ENCODE assay signal across 21 cellular contexts in the genomic region with DNA sequence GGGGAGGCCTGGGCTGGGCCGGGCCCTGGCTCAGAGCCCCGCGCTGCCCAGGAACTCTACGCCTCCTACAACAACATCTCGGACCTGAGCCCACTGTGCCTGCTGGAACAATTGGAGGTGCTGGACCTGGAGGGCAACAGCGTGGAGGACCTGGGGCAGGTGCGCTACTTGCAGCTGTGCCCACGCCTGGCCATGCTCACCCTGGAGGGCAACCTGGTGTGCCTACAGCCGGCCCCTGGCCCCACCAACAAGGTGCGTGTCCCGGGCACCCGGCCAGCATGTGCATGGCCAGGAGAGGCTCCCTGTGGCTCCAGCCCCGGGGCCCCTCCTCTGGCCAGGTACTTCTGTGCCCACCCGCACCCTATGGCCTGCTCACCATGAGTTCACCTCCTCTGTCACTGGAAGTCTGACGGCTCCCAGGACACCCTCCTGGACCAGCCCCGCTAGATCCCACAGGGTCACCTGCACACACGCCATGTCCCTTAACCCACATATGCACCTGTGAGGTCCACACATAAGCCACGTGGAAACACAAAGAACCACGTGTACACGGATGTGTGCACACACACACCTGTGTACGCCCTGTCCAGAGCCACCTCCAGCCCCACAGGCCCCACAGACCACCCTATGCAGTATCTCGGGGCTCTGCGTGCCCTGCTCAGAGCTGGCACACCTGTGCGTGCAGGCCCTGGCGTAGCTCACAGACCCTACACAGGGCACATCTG. TPM values are rescaled to one million over a fixed set of nuclear protein-coding genes. Genes with fewer than 3 reads are reported as not detected.
DNase-seq lines count a peak whose midpoint lies in the region; ATAC-seq, FAIRE-seq and TF ChIP-seq lines count a peak whose summit lies in the region.
"Had no signal": no experiment of that assay in that cellular context is flagged by ENCODE, and none has a peak within 500 bp of the region (broad histone marks: within the 10 kb centered on the region; RNA-seq: fewer than 3 reads in every experiment).

No MANE protein-coding gene starts in this region.

- TF ChIP-seq POLR2A in HepG2 (IDR thresholded peaks at IDR 0.05; ENCODE audit: insufficient read depth in 1 of 2, low read depth in 2 of 2, low read length in 2 of 2), result no peak
- no peak for TF ChIP-seq POLR2A in right lobe of liver (IDR thresholded peaks at IDR 0.05)
- no peak for TF ChIP-seq POLR2A in thyroid gland (IDR thresholded peaks at IDR 0.05)

- no peaks in the 10 kb centered on the region for H4K20me1 ChIP-seq in HepG2 (ENCODE audit: insufficient read depth, low read length)

- no peak for TF ChIP-seq EP300 in HepG2 (IDR thresholded peaks at IDR 0.05; ENCODE audit: low read depth in 2 of 2, low read length in 2 of 2)
- no peak for TF ChIP-seq EP300 in HepG2 (CRISPR knock-in tag; IDR thresholded peaks at IDR 0.05; ENCODE audit: borderline replicate concordance)

- no peak for FAIRE-seq in HepG2 (lab: Jason Lieb, UNC)
- FAIRE-seq in kidney (lab: Jason Lieb, UNC), result no peak
- FAIRE-seq: A204.1, G401.6, GM12891 had no signal

- H3K27ac ChIP-seq in HepG2 (ENCODE audit: extremely low read length, insufficient read depth, low read length) (no peak overlapping the region), right lobe of liver (no peak overlapping the region), kidney (ENCODE audit: low read depth in 2 of 2, low read length in 2 of 2) (no peak overlapping the region), thyroid gland (no peak overlapping the region)
- H3K27ac ChIP-seq: HL-60 had no signal

- CTCF ChIA-PET in HepG2 (lab: Yijun Ruan, JAX; ENCODE audit: low intra/inter-chr PET ratio, low total read pairs), result no interaction called here

- H3K27me3 ChIP-seq in HepG2 (ENCODE audit: control insufficient read depth in 1 of 2, insufficient read depth in 2 of 2, low read length in 2 of 2), result peaks cover 11 to 35% of the 10 kb centered on the region in 2 experiments
- no peaks in the 10 kb centered on the region for H3K27me3 ChIP-seq in right lobe of liver
- no peaks in the 10 kb centered on the region for H3K27me3 ChIP-seq in thyroid gland

- 52% methylated on average over 10 of the region's 25 CpGs for WGBS in HepG2 (ENCODE audit: low lambda C conversion rate)
- WGBS in right lobe of liver (ENCODE audit: insufficient coverage, low coverage, low lambda C conversion rate, missing lambda C conversion rate), result 81% methylated on average over 4 of the region's 25 CpGs
- 94 to 96% methylated on average over 15 of the region's 25 CpGs for WGBS in thyroid gland, 2 donors

- no peak overlapping the region for H3K4me3 ChIP-seq in HepG2 (replicated peaks in 1 of 3; ENCODE audit: insufficient read depth in 1 of 3, low read depth in 2 of 3, low read length in 3 of 3)
- H3K4me3 ChIP-seq in right lobe of liver, result no peak overlapping the region
- no peak overlapping the region for H3K4me3 ChIP-seq in kidney (ENCODE audit: low read length in 2 of 2)
- H3K4me3 ChIP-seq in thyroid gland (replicated peaks in 1 of 3), result no peak overlapping the region
- H3K4me3 ChIP-seq: GM23338 had no signal

- ATAC-seq in HepG2 (no peak), right lobe of liver (no peak)
- ATAC-seq: GM23338, HCT116 had no signal

- no peaks in the 10 kb centered on the region for H3K9me3 ChIP-seq in HepG2 (ENCODE audit: low read length)
- no peaks in the 10 kb centered on the region for H3K9me3 ChIP-seq in right lobe of liver
- H3K9me3 ChIP-seq in kidney (ENCODE audit: control insufficient read depth in 1 of 2, low read length in 2 of 2), result no peaks in the 10 kb centered on the region
- no peaks in the 10 kb centered on the region for H3K9me3 ChIP-seq in thyroid gland
- H3K9me3 ChIP-seq: BE2C had no signal

- H3K4me2 ChIP-seq in HepG2 (ENCODE audit: low read depth, low read length), result no peak overlapping the region
- H3K4me2 ChIP-seq: GM23338 had no signal

- H3K79me2 ChIP-seq in HepG2 (ENCODE audit: insufficient read depth, low read length), result no peaks in the 10 kb centered on the region

- intact Hi-C loops in HepG2 (cut with micrococcal nuclease; ENCODE audit: unreplicated experiment), result loop anchor here (10.0 kb wide), 1 partner anchor 65 kb away; a partner anchor contains a TSS
- intact Hi-C loops in right lobe of liver (cut with DNase I), result loop anchor here in 1 of 2 donors (10.0 kb wide), 1 partner anchor 205 kb away; no protein-coding TSS in a partner anchor
- intact Hi-C loops in kidney (cut with DNase I), result loop anchor here (10.0 kb wide), 1 partner anchor 175 kb away; no protein-coding TSS in a partner anchor
- intact Hi-C loops in thyroid gland (cut with DNase I), result loop anchor here (5.0 kb wide), 1 partner anchor 177 kb away; no protein-coding TSS in a partner anchor

- H3K9ac ChIP-seq in HepG2 (ENCODE audit: insufficient read depth, low read depth, low read length) (no peak overlapping the region), kidney (ENCODE audit: low read length in 2 of 2) (no peak overlapping the region)

- in situ Hi-C loops in HepG2 (cut with HindIII; ENCODE audit: extremely low pct_ligation_motif_present, low pct_unique_long_range_greater_than_20kb), result loop anchor here (10.0 kb wide), 1 partner anchor 75 kb away; a partner anchor contains a TSS

- BruUV-seq in HepG2 (replicated peaks; lab: Mats Ljungman, UMichigan), result no TSS peak

- DNase-seq in HepG2 (ENCODE audit: low spot score), result no peak
- DNase-seq in right lobe of liver, result no peak
- DNase-seq in kidney, result peak; percentile 66
- DNase-seq in iPS-NIHi11 (ENCODE audit: low spot score), result no peak
- no peak for DNase-seq in thyroid gland
- DNase-seq: ACHN; BE2C; C1 segment of cervical spinal cord; CD4-positive, CD25-positive, alpha-beta regulatory T cell; CD8-positive, alpha-beta memory T cell; COR-L47; H7; HFFc6; KG1 had no signal

- POLR2A ChIA-PET in HepG2 (lab: Yijun Ruan, JAX), result interaction anchor here (0.6 to 1.5 kb wide), 3 partner anchors 9 to 37 kb away, joined by 3 to 5 read pairs (median 4); no protein-coding TSS in a partner anchor

- peaks cover 58% of the 10 kb centered on the region for H3K4me1 ChIP-seq in HepG2 (ENCODE audit: insufficient read depth, low read length)
- peaks cover 0 to 7% (median 0%) of the 10 kb centered on the region in 4 donors for H3K4me1 ChIP-seq in right lobe of liver
- H3K4me1 ChIP-seq in kidney (ENCODE audit: control insufficient read depth in 1 of 2, insufficient read depth in 1 of 2, low read depth in 1 of 2, low read length in 2 of 2), result peaks cover 0 to 5% of the 10 kb centered on the region in 2 donors
- H3K4me1 ChIP-seq in thyroid gland, result peaks cover 7 to 11% of the 10 kb centered on the region in 2 donors
- H3K4me1 ChIP-seq: BE2C had no signal

- TF ChIP-seq CTCF in HepG2 (CRISPR knock-in tag; IDR thresholded peaks at IDR 0.05), result no peak
- TF ChIP-seq CTCF in right lobe of liver (IDR thresholded peaks at IDR 0.05), result no peak
- no peak for TF ChIP-seq CTCF in kidney (IDR thresholded peaks at IDR 0.05; ENCODE audit: borderline replicate concordance, extremely low read depth, insufficient read depth)
- TF ChIP-seq CTCF in thyroid gland (IDR thresholded peaks at IDR 0.05), result no peak

- no peak for TF ChIP-seq RAD21 in HepG2 (CRISPR knock-in tag; IDR thresholded peaks at IDR 0.05)

- no peaks in the 10 kb centered on the region for H3K36me3 ChIP-seq in HepG2 (replicated peaks in 1 of 2; ENCODE audit: control insufficient read depth in 1 of 2, insufficient read depth in 2 of 2, low read length in 2 of 2)
- H3K36me3 ChIP-seq in right lobe of liver, result no peaks in the 10 kb centered on the region
- H3K36me3 ChIP-seq in kidney (ENCODE audit: control insufficient read depth in 1 of 2, insufficient read depth in 2 of 2, low read length in 2 of 2), result no peaks in the 10 kb centered on the region
- no peaks in the 10 kb centered on the region for H3K36me3 ChIP-seq in thyroid gland
- H3K36me3 ChIP-seq: BE2C had no signal

- H2AFZ ChIP-seq in HepG2 (ENCODE audit: low read length), result no peak overlapping the region
- H2AFZ ChIP-seq: GM23338 had no signal

RNA-seq across cellular contexts. Expression of a gene that starts 10.4 kb away (rescaled TPM):
- total RNA-seq in HepG2 (2016; rRNA removed; fragmentation: Illumina TruSeq; extraction: Trizol), result 0.25 and 1.1 TPM in 2 replicates
- 0.40 and 0.44 TPM in 2 replicates for total RNA-seq in HepG2 (2016; cell fraction: cytosol; rRNA removed; fragmentation: Illumina TruSeq; extraction: Trizol; ENCODE audit: low read depth)
- 0.45 and 1.1 TPM in 2 replicates for total RNA-seq in HepG2 (2016; cell fraction: insoluble cytoplasmic fraction; rRNA removed; fragmentation: Illumina TruSeq; extraction: Trizol)
- 0.79 and 1.3 TPM in 2 replicates for total RNA-seq in HepG2 (2016; cell fraction: membrane; rRNA removed; fragmentation: Illumina TruSeq; extraction: Trizol)
- 1.3 and 1.7 TPM in 2 replicates for total RNA-seq in HepG2 (2016; cell fraction: nucleus; rRNA removed; fragmentation: Illumina TruSeq; extraction: Trizol)
- 3.1 and 3.6 TPM in 2 replicates for polyA plus RNA-seq in HepG2 (2011; rRNA removed)
- 1.1 and 2.2 TPM in 2 replicates for polyA plus RNA-seq in HepG2 (2011; cell fraction: cytosol; rRNA removed)
- 50.0 and 60.4 TPM in 2 replicates for polyA plus RNA-seq in HepG2 (2011; cell fraction: nucleus; rRNA removed)
- 1.3 and 1.4 TPM in 2 replicates for polyA plus RNA-seq in HepG2 (2012)
- polyA plus RNA-seq in HepG2 (2016; cell fraction: cytosol; fragmentation: Illumina TruSeq; extraction: Trizol; ENCODE audit: low read depth), result 0.53 and 0.78 TPM in 2 replicates
- 0.42 and 0.68 TPM in 2 replicates for polyA plus RNA-seq in HepG2 (2016; cell fraction: insoluble cytoplasmic fraction; fragmentation: Illumina TruSeq; extraction: Trizol; ENCODE audit: low read depth)
- polyA plus RNA-seq in HepG2 (2016; cell fraction: membrane; fragmentation: Illumina TruSeq; extraction: Trizol; ENCODE audit: low read depth), result 0.96 and 1.2 TPM in 2 replicates
- polyA plus RNA-seq in HepG2 (2016; cell fraction: nucleus; fragmentation: Illumina TruSeq; extraction: Trizol; ENCODE audit: insufficient read depth, low read depth), result 3.7 and 5.0 TPM in 2 replicates
- 0.51 and 0.96 TPM in 2 replicates for polyA minus RNA-seq in HepG2 (2011; rRNA and poly(A)+ RNA removed; ENCODE audit: low replicate concordance)
- 0.88 and 1.4 TPM in 2 replicates for polyA minus RNA-seq in HepG2 (2011; cell fraction: cytosol; rRNA and poly(A)+ RNA removed)
- 2.6 and 3.1 TPM in 2 replicates for polyA minus RNA-seq in HepG2 (2011; cell fraction: nucleus; rRNA and poly(A)+ RNA removed)
- 10 to 100 TPM in 1 of 6 experiments, 1 to 10 TPM in 5; 4.7 to 14.7 (median 7.9) TPM for total RNA-seq in right lobe of liver
- total RNA-seq in kidney, result 8.0 TPM
- polyA plus RNA-seq in kidney (ENCODE audit: insufficient read depth, low read depth, low replicate concordance), result 6.2 TPM
- 1 to 10 TPM; 4.2 to 8.8 (median 6.6) TPM for total RNA-seq in thyroid gland

RNA-seq across cellular contexts. Expression of a gene that starts 10.6 kb away (rescaled TPM):
- total RNA-seq in HepG2 (2016; rRNA removed; fragmentation: Illumina TruSeq; extraction: Trizol), result 13.1 and 20.2 TPM in 2 replicates
- 5.4 and 5.7 TPM in 2 replicates for total RNA-seq in HepG2 (2016; cell fraction: cytosol; rRNA removed; fragmentation: Illumina TruSeq; extraction: Trizol; ENCODE audit: low read depth)
- 13.3 and 19.7 TPM in 2 replicates for total RNA-seq in HepG2 (2016; cell fraction: insoluble cytoplasmic fraction; rRNA removed; fragmentation: Illumina TruSeq; extraction: Trizol)
- total RNA-seq in HepG2 (2016; cell fraction: membrane; rRNA removed; fragmentation: Illumina TruSeq; extraction: Trizol), result 10.8 and 11.9 TPM in 2 replicates
- total RNA-seq in HepG2 (2016; cell fraction: nucleus; rRNA removed; fragmentation: Illumina TruSeq; extraction: Trizol), result 16.7 and 17.2 TPM in 2 replicates
- polyA plus RNA-seq in HepG2 (2011; rRNA removed), result 28.6 and 36.4 TPM in 2 replicates
- polyA plus RNA-seq in HepG2 (2011; cell fraction: cytosol; rRNA removed), result 22.3 and 49.0 TPM in 2 replicates
- polyA plus RNA-seq in HepG2 (2011; cell fraction: nucleus; rRNA removed), result 139 and 165 TPM in 2 replicates
- 8.9 and 12.6 TPM in 2 replicates for polyA plus RNA-seq in HepG2 (2012)
- polyA plus RNA-seq in HepG2 (2016; cell fraction: cytosol; fragmentation: Illumina TruSeq; extraction: Trizol; ENCODE audit: low read depth), result 4.7 and 6.0 TPM in 2 replicates
- polyA plus RNA-seq in HepG2 (2016; cell fraction: insoluble cytoplasmic fraction; fragmentation: Illumina TruSeq; extraction: Trizol; ENCODE audit: low read depth), result 12.3 and 15.9 TPM in 2 replicates
- polyA plus RNA-seq in HepG2 (2016; cell fraction: membrane; fragmentation: Illumina TruSeq; extraction: Trizol; ENCODE audit: low read depth), result 5.9 and 7.2 TPM in 2 replicates
- polyA plus RNA-seq in HepG2 (2016; cell fraction: nucleus; fragmentation: Illumina TruSeq; extraction: Trizol; ENCODE audit: insufficient read depth, low read depth), result 32.6 and 40.7 TPM in 2 replicates
- 6.7 and 39.4 TPM in 2 replicates for polyA minus RNA-seq in HepG2 (2011; rRNA and poly(A)+ RNA removed; ENCODE audit: low replicate concordance)
- 10.4 and 10.9 TPM in 2 replicates for polyA minus RNA-seq in HepG2 (2011; cell fraction: cytosol; rRNA and poly(A)+ RNA removed)
- polyA minus RNA-seq in HepG2 (2011; cell fraction: nucleus; rRNA and poly(A)+ RNA removed), result 15.2 and 17.9 TPM in 2 replicates
- 10 to 100 TPM; 20.5 to 61.1 (median 39.5) TPM for total RNA-seq in right lobe of liver
- total RNA-seq in kidney, result 106 TPM
- 108 TPM for polyA plus RNA-seq in kidney (ENCODE audit: insufficient read depth, low read depth, low replicate concordance)
- total RNA-seq in thyroid gland, result 10 to 100 TPM; 18.6 to 60.0 (median 24.8) TPM

RNA-seq across cellular contexts. Expression of a gene that starts 12.9 kb away (rescaled TPM):
- total RNA-seq in HepG2 (2016; rRNA removed; fragmentation: Illumina TruSeq; extraction: Trizol) (0.08 and 0.11 TPM in 2 replicates), right lobe of liver (1 to 10 TPM in 1 of 6 experiments, under 1 TPM in 4, not detected in 1; 0.12 to 1.1 (median 0.71) TPM), kidney (7.7 TPM), thyroid gland (1 to 10 TPM; 1.7 to 2.6 (median 2.3) TPM)
- 0.10 TPM in 1 of 2 replicates, not detected in the other for total RNA-seq in HepG2 (2016; cell fraction: cytosol; rRNA removed; fragmentation: Illumina TruSeq; extraction: Trizol; ENCODE audit: low read depth)
- total RNA-seq in HepG2 (2016; cell fraction: insoluble cytoplasmic fraction; rRNA removed; fragmentation: Illumina TruSeq; extraction: Trizol), result 0.09 TPM in 2 replicates
- total RNA-seq in HepG2 (2016; cell fraction: membrane; rRNA removed; fragmentation: Illumina TruSeq; extraction: Trizol), result 0.06 and 0.07 TPM in 2 replicates
- not detected in 2 replicates for total RNA-seq in HepG2 (2016; cell fraction: nucleus; rRNA removed; fragmentation: Illumina TruSeq; extraction: Trizol)
- polyA plus RNA-seq in HepG2 (2011; rRNA removed) (0.29 and 0.46 TPM in 2 replicates), kidney (ENCODE audit: insufficient read depth, low read depth, low replicate concordance) (1.2 TPM)
- polyA plus RNA-seq in HepG2 (2011; cell fraction: cytosol; rRNA removed), result 0.21 and 0.22 TPM in 2 replicates
- polyA plus RNA-seq in HepG2 (2011; cell fraction: nucleus; rRNA removed), result 3.4 and 3.8 TPM in 2 replicates
- polyA plus RNA-seq in HepG2 (2012), result 0.34 and 0.59 TPM in 2 replicates
- polyA plus RNA-seq in HepG2 (2016; cell fraction: cytosol; fragmentation: Illumina TruSeq; extraction: Trizol; ENCODE audit: low read depth), result 0.05 TPM in 1 of 2 replicates, not detected in the other
- polyA plus RNA-seq in HepG2 (2016; cell fraction: insoluble cytoplasmic fraction; fragmentation: Illumina TruSeq; extraction: Trizol; ENCODE audit: low read depth), result 0.19 TPM in 1 of 2 replicates, not detected in the other
- 0.10 TPM in 1 of 2 replicates, not detected in the other for polyA plus RNA-seq in HepG2 (2016; cell fraction: membrane; fragmentation: Illumina TruSeq; extraction: Trizol; ENCODE audit: low read depth)
- polyA plus RNA-seq in HepG2 (2016; cell fraction: nucleus; fragmentation: Illumina TruSeq; extraction: Trizol; ENCODE audit: insufficient read depth, low read depth), result 0.37 and 0.44 TPM in 2 replicates
- polyA minus RNA-seq in HepG2 (2011; rRNA and poly(A)+ RNA removed; ENCODE audit: low replicate concordance), result 0.20 and 0.56 TPM in 2 replicates
- 0.30 TPM in 1 of 2 replicates, not detected in the other for polyA minus RNA-seq in HepG2 (2011; cell fraction: cytosol; rRNA and poly(A)+ RNA removed)
- 0.37 and 0.64 TPM in 2 replicates for polyA minus RNA-seq in HepG2 (2011; cell fraction: nucleus; rRNA and poly(A)+ RNA removed)
- total RNA-seq: HT1080 had no signal

RNA-seq across cellular contexts. Expression of a gene that starts 14.8 kb away (rescaled TPM):
- total RNA-seq in HepG2 (2016; rRNA removed; fragmentation: Illumina TruSeq; extraction: Trizol) (47.5 and 50.0 TPM in 2 replicates), right lobe of liver (10 to 100 TPM in 5 of 6 experiments, 1 to 10 TPM in 1; 7.6 to 20.9 (median 14.8) TPM), kidney (66.1 TPM), thyroid gland (10 to 100 TPM; 16.9 to 41.3 (median 29.9) TPM)
- total RNA-seq in HepG2 (2016; cell fraction: cytosol; rRNA removed; fragmentation: Illumina TruSeq; extraction: Trizol; ENCODE audit: low read depth), result 97.1 and 126 TPM in 2 replicates
- 35.7 and 53.4 TPM in 2 replicates for total RNA-seq in HepG2 (2016; cell fraction: insoluble cytoplasmic fraction; rRNA removed; fragmentation: Illumina TruSeq; extraction: Trizol)
- total RNA-seq in HepG2 (2016; cell fraction: membrane; rRNA removed; fragmentation: Illumina TruSeq; extraction: Trizol), result 106 and 128 TPM in 2 replicates
- 23.1 and 23.7 TPM in 2 replicates for total RNA-seq in HepG2 (2016; cell fraction: nucleus; rRNA removed; fragmentation: Illumina TruSeq; extraction: Trizol)
- polyA plus RNA-seq in HepG2 (2011; rRNA removed) (32.9 TPM in 2 replicates), kidney (ENCODE audit: insufficient read depth, low read depth, low replicate concordance) (100 TPM)
- polyA plus RNA-seq in HepG2 (2011; cell fraction: cytosol; rRNA removed), result 29.5 and 42.1 TPM in 2 replicates
- polyA plus RNA-seq in HepG2 (2011; cell fraction: nucleus; rRNA removed), result 62.4 and 65.1 TPM in 2 replicates
- polyA plus RNA-seq in HepG2 (2012), result 15.4 and 32.7 TPM in 2 replicates
- 120 and 151 TPM in 2 replicates for polyA plus RNA-seq in HepG2 (2016; cell fraction: cytosol; fragmentation: Illumina TruSeq; extraction: Trizol; ENCODE audit: low read depth)
- polyA plus RNA-seq in HepG2 (2016; cell fraction: insoluble cytoplasmic fraction; fragmentation: Illumina TruSeq; extraction: Trizol; ENCODE audit: low read depth), result 33.8 and 38.7 TPM in 2 replicates
- polyA plus RNA-seq in HepG2 (2016; cell fraction: membrane; fragmentation: Illumina TruSeq; extraction: Trizol; ENCODE audit: low read depth), result 96.2 and 121 TPM in 2 replicates
- 47.3 and 47.4 TPM in 2 replicates for polyA plus RNA-seq in HepG2 (2016; cell fraction: nucleus; fragmentation: Illumina TruSeq; extraction: Trizol; ENCODE audit: insufficient read depth, low read depth)
- 29.8 and 71.6 TPM in 2 replicates for polyA minus RNA-seq in HepG2 (2011; rRNA and poly(A)+ RNA removed; ENCODE audit: low replicate concordance)
- 8.5 and 9.0 TPM in 2 replicates for polyA minus RNA-seq in HepG2 (2011; cell fraction: cytosol; rRNA and poly(A)+ RNA removed)
- polyA minus RNA-seq in HepG2 (2011; cell fraction: nucleus; rRNA and poly(A)+ RNA removed), result 5.8 and 11.4 TPM in 2 replicates

RNA-seq across cellular contexts. Expression of a gene that starts 26.1 kb away (rescaled TPM):
- total RNA-seq in HepG2 (2016; rRNA removed; fragmentation: Illumina TruSeq; extraction: Trizol) (13.7 and 16.7 TPM in 2 replicates), right lobe of liver (10 to 100 TPM; 15.4 to 21.9 (median 20.3) TPM), kidney (30.9 TPM), thyroid gland (10 to 100 TPM; 18.3 to 31.0 (median 19.3) TPM)
- total RNA-seq in HepG2 (2016; cell fraction: cytosol; rRNA removed; fragmentation: Illumina TruSeq; extraction: Trizol; ENCODE audit: low read depth), result 7.4 and 7.9 TPM in 2 replicates
- 10.7 and 17.0 TPM in 2 replicates for total RNA-seq in HepG2 (2016; cell fraction: insoluble cytoplasmic fraction; rRNA removed; fragmentation: Illumina TruSeq; extraction: Trizol)
- total RNA-seq in HepG2 (2016; cell fraction: membrane; rRNA removed; fragmentation: Illumina TruSeq; extraction: Trizol), result 5.1 and 6.1 TPM in 2 replicates
- 10.8 and 14.2 TPM in 2 replicates for total RNA-seq in HepG2 (2016; cell fraction: nucleus; rRNA removed; fragmentation: Illumina TruSeq; extraction: Trizol)
- polyA plus RNA-seq in HepG2 (2011; rRNA removed) (8.2 and 11.2 TPM in 2 replicates), kidney (ENCODE audit: insufficient read depth, low read depth, low replicate concordance) (7.5 TPM)
- 4.8 and 7.0 TPM in 2 replicates for polyA plus RNA-seq in HepG2 (2011; cell fraction: cytosol; rRNA removed)
- polyA plus RNA-seq in HepG2 (2011; cell fraction: nucleus; rRNA removed), result 30.1 and 30.7 TPM in 2 replicates
- polyA plus RNA-seq in HepG2 (2012), result 7.4 and 8.1 TPM in 2 replicates
- polyA plus RNA-seq in HepG2 (2016; cell fraction: cytosol; fragmentation: Illumina TruSeq; extraction: Trizol; ENCODE audit: low read depth), result 1.6 and 1.8 TPM in 2 replicates
- 10.7 and 13.7 TPM in 2 replicates for polyA plus RNA-seq in HepG2 (2016; cell fraction: insoluble cytoplasmic fraction; fragmentation: Illumina TruSeq; extraction: Trizol; ENCODE audit: low read depth)
- 2.1 and 2.5 TPM in 2 replicates for polyA plus RNA-seq in HepG2 (2016; cell fraction: membrane; fragmentation: Illumina TruSeq; extraction: Trizol; ENCODE audit: low read depth)
- 25.7 and 27.7 TPM in 2 replicates for polyA plus RNA-seq in HepG2 (2016; cell fraction: nucleus; fragmentation: Illumina TruSeq; extraction: Trizol; ENCODE audit: insufficient read depth, low read depth)
- polyA minus RNA-seq in HepG2 (2011; rRNA and poly(A)+ RNA removed; ENCODE audit: low replicate concordance), result 13.6 and 18.7 TPM in 2 replicates
- 7.8 and 7.9 TPM in 2 replicates for polyA minus RNA-seq in HepG2 (2011; cell fraction: cytosol; rRNA and poly(A)+ RNA removed)
- polyA minus RNA-seq in HepG2 (2011; cell fraction: nucleus; rRNA and poly(A)+ RNA removed), result 17.4 and 19.9 TPM in 2 replicates
